ENCODE assay signal across 1 cellular context in genomic region chr16:89139907-89140361, GRCh38.
TF ChIP-seq lines count a peak whose summit lies in the region.

No MANE protein-coding gene starts in this region.

TF ChIP-seq in HepG2, 621 proteins besides CTCF, POLR2A, EP300 and RAD21:
- TF ChIP-seq MAFG (CRISPR knock-in tag; IDR thresholded peaks at IDR 0.05) (no peak), CREM (IDR thresholded peaks at IDR 0.05) (no peak), CREM (CRISPR knock-in tag; IDR thresholded peaks at IDR 0.05) (no peak), MZF1 (CRISPR knock-in tag; IDR thresholded peaks at IDR 0.05; ENCODE audit: borderline replicate concordance) (no peak), ZMYM3 (CRISPR knock-in tag; IDR thresholded peaks at IDR 0.05) (no peak), TCF12 (IDR thresholded peaks at IDR 0.05) (no peak), TCF12 (CRISPR knock-in tag; IDR thresholded peaks at IDR 0.05) (no peak), ZNF598 (CRISPR knock-in tag; IDR thresholded peaks at IDR 0.05; ENCODE audit: borderline replicate concordance) (no peak), CREB1 (IDR thresholded peaks at IDR 0.05) (no peak), CREB1 (CRISPR knock-in tag; IDR thresholded peaks at IDR 0.05) (no peak), ARID3A (IDR thresholded peaks at IDR 0.05; ENCODE audit: low read depth, low read length) (no peak), ZNF768 (CRISPR knock-in tag; IDR thresholded peaks at IDR 0.05) (no peak), MAZ (IDR thresholded peaks at IDR 0.05; ENCODE audit: borderline replicate concordance, low read depth, low read length) (no peak), MAZ (CRISPR knock-in tag; IDR thresholded peaks at IDR 0.05; ENCODE audit: low read depth) (no peak), MED8 (CRISPR knock-in tag; IDR thresholded peaks at IDR 0.05; ENCODE audit: insufficient replicate concordance) (no peak), ARID2 (CRISPR knock-in tag; IDR thresholded peaks at IDR 0.05; ENCODE audit: borderline replicate concordance) (no peak), GLMP (CRISPR knock-in tag; IDR thresholded peaks at IDR 0.05; ENCODE audit: borderline replicate concordance) (no peak), HMGXB3 (CRISPR knock-in tag; IDR thresholded peaks at IDR 0.05; ENCODE audit: borderline replicate concordance) (no peak)
- TF ChIP-seq, protein P1, sequence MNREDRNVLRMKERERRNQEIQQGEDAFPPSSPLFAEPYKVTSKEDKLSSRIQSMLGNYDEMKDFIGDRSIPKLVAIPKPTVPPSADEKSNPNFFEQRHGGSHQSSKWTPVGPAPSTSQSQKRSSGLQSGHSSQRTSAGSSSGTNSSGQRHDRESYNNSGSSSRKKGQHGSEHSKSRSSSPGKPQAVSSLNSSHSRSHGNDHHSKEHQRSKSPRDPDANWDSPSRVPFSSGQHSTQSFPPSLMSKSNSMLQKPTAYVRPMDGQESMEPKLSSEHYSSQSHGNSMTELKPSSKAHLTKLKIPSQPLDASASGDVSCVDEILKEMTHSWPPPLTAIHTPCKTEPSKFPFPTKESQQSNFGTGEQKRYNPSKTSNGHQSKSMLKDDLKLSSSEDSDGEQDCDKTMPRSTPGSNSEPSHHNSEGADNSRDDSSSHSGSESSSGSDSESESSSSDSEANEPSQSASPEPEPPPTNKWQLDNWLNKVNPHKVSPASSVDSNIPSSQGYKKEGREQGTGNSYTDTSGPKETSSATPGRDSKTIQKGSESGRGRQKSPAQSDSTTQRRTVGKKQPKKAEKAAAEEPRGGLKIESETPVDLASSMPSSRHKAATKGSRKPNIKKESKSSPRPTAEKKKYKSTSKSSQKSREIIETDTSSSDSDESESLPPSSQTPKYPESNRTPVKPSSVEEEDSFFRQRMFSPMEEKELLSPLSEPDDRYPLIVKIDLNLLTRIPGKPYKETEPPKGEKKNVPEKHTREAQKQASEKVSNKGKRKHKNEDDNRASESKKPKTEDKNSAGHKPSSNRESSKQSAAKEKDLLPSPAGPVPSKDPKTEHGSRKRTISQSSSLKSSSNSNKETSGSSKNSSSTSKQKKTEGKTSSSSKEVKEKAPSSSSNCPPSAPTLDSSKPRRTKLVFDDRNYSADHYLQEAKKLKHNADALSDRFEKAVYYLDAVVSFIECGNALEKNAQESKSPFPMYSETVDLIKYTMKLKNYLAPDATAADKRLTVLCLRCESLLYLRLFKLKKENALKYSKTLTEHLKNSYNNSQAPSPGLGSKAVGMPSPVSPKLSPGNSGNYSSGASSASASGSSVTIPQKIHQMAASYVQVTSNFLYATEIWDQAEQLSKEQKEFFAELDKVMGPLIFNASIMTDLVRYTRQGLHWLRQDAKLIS (CRISPR knock-in tag; IDR thresholded peaks at IDR 0.05), result no peak
- TF ChIP-seq, protein P2, sequence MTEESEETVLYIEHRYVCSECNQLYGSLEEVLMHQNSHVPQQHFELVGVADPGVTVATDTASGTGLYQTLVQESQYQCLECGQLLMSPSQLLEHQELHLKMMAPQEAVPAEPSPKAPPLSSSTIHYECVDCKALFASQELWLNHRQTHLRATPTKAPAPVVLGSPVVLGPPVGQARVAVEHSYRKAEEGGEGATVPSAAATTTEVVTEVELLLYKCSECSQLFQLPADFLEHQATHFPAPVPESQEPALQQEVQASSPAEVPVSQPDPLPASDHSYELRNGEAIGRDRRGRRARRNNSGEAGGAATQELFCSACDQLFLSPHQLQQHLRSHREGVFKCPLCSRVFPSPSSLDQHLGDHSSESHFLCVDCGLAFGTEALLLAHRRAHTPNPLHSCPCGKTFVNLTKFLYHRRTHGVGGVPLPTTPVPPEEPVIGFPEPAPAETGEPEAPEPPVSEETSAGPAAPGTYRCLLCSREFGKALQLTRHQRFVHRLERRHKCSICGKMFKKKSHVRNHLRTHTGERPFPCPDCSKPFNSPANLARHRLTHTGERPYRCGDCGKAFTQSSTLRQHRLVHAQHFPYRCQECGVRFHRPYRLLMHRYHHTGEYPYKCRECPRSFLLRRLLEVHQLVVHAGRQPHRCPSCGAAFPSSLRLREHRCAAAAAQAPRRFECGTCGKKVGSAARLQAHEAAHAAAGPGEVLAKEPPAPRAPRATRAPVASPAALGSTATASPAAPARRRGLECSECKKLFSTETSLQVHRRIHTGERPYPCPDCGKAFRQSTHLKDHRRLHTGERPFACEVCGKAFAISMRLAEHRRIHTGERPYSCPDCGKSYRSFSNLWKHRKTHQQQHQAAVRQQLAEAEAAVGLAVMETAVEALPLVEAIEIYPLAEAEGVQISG (CRISPR knock-in tag; IDR thresholded peaks at IDR 0.05), result no peak
- TF ChIP-seq, protein P3, sequence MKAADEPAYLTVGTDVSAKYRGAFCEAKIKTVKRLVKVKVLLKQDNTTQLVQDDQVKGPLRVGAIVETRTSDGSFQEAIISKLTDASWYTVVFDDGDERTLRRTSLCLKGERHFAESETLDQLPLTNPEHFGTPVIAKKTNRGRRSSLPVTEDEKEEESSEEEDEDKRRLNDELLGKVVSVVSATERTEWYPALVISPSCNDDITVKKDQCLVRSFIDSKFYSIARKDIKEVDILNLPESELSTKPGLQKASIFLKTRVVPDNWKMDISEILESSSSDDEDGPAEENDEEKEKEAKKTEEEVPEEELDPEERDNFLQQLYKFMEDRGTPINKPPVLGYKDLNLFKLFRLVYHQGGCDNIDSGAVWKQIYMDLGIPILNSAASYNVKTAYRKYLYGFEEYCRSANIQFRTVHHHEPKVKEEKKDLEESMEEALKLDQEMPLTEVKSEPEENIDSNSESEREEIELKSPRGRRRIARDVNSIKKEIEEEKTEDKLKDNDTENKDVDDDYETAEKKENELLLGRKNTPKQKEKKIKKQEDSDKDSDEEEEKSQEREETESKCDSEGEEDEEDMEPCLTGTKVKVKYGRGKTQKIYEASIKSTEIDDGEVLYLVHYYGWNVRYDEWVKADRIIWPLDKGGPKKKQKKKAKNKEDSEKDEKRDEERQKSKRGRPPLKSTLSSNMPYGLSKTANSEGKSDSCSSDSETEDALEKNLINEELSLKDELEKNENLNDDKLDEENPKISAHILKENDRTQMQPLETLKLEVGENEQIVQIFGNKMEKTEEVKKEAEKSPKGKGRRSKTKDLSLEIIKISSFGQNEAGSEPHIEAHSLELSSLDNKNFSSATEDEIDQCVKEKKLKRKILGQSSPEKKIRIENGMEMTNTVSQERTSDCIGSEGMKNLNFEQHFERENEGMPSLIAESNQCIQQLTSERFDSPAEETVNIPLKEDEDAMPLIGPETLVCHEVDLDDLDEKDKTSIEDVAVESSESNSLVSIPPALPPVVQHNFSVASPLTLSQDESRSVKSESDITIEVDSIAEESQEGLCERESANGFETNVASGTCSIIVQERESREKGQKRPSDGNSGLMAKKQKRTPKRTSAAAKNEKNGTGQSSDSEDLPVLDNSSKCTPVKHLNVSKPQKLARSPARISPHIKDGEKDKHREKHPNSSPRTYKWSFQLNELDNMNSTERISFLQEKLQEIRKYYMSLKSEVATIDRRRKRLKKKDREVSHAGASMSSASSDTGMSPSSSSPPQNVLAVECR (CRISPR knock-in tag; IDR thresholded peaks at IDR 0.05; ENCODE audit: borderline replicate concordance), result no peak
- TF ChIP-seq, protein P4, sequence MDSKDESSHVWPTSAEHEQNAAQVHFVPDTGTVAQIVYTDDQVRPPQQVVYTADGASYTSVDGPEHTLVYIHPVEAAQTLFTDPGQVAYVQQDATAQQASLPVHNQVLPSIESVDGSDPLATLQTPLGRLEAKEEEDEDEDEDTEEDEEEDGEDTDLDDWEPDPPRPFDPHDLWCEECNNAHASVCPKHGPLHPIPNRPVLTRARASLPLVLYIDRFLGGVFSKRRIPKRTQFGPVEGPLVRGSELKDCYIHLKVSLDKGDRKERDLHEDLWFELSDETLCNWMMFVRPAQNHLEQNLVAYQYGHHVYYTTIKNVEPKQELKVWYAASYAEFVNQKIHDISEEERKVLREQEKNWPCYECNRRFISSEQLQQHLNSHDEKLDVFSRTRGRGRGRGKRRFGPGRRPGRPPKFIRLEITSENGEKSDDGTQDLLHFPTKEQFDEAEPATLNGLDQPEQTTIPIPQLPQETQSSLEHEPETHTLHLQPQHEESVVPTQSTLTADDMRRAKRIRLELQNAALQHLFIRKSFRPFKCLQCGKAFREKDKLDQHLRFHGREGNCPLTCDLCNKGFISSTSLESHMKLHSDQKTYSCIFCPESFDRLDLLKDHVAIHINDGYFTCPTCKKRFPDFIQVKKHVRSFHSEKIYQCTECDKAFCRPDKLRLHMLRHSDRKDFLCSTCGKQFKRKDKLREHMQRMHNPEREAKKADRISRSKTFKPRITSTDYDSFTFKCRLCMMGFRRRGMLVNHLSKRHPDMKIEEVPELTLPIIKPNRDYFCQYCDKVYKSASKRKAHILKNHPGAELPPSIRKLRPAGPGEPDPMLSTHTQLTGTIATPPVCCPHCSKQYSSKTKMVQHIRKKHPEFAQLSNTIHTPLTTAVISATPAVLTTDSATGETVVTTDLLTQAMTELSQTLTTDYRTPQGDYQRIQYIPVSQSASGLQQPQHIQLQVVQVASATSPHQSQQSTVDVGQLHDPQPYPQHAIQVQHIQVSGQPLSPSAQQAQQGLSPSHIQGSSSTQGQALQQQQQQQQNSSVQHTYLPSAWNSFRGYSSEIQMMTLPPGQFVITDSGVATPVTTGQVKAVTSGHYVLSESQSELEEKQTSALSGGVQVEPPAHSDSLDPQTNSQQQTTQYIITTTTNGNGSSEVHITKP (CRISPR knock-in tag; IDR thresholded peaks at IDR 0.05; ENCODE audit: low read depth), result no peak
